ENCODE assay signal across 1 cellular context in the genomic region with DNA sequence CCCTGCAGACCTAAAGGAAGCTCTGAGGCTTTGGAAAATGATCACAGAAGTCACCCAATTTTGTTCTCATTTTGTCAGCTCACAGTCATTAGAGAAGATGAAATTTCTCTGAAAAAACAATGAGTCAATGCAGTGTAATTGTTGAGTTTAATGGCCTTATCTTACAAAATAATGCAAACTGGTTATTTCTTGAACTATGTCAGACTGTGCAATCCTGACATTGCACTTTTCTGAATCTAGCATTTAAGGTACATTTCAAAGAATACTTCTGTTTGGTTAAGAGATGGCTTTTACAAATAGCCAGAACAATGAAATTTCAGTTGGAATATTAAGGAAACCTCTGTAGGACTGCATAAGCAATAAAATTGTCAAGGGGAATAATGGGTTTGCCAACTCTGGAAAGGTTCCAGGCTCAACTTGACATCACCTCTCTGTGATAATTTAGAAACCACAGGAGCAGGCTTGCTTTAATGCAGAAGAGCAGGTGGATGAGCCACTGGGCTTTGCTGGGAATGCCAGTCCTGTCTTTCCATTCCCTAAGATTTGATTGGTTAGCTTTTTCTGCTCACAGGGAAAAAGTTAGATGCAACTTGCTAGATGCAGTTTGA.
TF ChIP-seq lines count a peak whose summit lies in the region.

No MANE protein-coding gene starts in this region.

TF ChIP-seq in IMR-90, 13 proteins besides CTCF, POLR2A, EP300 and RAD21 (continued from another document):
- TF ChIP-seq NFE2L2 (IDR thresholded peaks at IDR 0.05; ENCODE audit: low read depth, low read length) (peak; percentile 34; the same call in 1 of the 2 replicates), BHLHE40 (IDR thresholded peaks at IDR 0.05; ENCODE audit: low read depth, low read length) (no peak), SMC3 (IDR thresholded peaks at IDR 0.05; ENCODE audit: low read depth, low read length) (no peak)
